In genomic region chr2:174863183-174863582, GRCh38 we compare ENCODE assay signal across 17 cellular contexts.
"Had no signal": no experiment of that assay in that cellular context is flagged by ENCODE, and none has a peak within 500 bp of the region (broad histone marks: within the 10 kb centered on the region; RNA-seq: fewer than 3 reads in every experiment).

No MANE protein-coding gene starts in this region.

- H3K36me3 ChIP-seq: heart left ventricle, pancreas, stomach, thoracic aorta, transverse colon had no signal

- ATAC-seq: heart left ventricle, left colon, left ventricle myocardium superior, pancreas, right cardiac atrium had no signal

- H3K27ac ChIP-seq: heart left ventricle, pancreas, stomach, thoracic aorta, transverse colon had no signal

- DNase-seq: foreskin melanocyte; heart left ventricle; hippocampal formation; left colon; left ventricle myocardium superior; mesendoderm; naive B cell; occipital lobe; pancreas; right cardiac atrium; small intestine; stimulated activated CD4-positive, alpha-beta T cell treated with anti-CD3 and anti-CD28 coated beads, Interleukin-12 subunit alpha, Interleukin-12 subunit beta, amount 100 ng/mL, for 4 hours; stimulated activated naive CD4-positive, alpha-beta T cell; stomach; substantia nigra; transverse colon had no signal

- H3K27me3 ChIP-seq: heart left ventricle, pancreas, stomach, transverse colon had no signal

- FAIRE-seq: small intestine had no signal

- H3K4me3 ChIP-seq: heart left ventricle, pancreas, stomach, thoracic aorta, transverse colon had no signal
